ENCODE assay signal across 1 cellular context in the genomic region with DNA sequence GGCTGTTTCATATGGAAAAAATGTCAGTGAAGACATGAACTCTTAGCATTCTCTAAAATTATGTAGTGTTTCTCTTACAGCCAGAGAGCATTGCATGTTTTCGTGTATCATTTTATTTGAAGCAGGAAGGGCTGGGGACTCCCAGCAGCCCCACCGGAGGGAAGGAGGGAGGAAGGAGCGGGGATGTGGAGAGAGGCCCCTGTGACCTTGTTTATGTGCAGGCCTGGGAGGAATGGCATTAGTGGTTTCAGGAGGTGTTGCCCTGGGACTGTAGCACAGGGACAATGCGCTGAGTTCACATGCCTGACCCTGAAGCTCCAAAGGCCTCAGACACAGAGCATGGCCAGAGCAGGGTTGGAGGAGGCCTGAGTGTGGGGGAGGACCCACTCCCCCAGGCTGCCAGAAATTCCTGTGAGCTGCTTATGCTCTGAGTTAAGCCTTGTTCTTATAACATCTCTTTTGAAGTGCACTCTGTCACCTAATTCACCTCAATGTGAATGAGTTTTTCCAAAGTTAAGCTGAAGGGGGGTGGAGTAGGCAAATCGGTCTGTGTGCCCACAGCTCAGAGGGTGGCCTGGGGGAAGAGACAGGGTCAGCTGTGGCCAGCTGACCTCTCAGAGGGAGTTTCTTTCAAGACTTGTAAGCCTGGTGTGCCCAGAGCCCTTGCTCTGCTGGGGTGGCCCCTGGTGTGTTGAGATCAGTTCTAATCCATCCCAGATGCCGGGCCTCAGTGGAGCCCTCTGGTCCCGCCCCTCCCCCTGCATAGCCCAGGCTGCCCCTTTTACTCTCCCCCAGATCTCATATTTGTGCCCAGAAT.
TF ChIP-seq lines count a peak whose summit lies in the region.

No MANE protein-coding gene starts in this region.

TF ChIP-seq in HepG2, 621 proteins besides CTCF, POLR2A, EP300 and RAD21 (continued from another document and continues in another):
- TF ChIP-seq, protein P1, sequence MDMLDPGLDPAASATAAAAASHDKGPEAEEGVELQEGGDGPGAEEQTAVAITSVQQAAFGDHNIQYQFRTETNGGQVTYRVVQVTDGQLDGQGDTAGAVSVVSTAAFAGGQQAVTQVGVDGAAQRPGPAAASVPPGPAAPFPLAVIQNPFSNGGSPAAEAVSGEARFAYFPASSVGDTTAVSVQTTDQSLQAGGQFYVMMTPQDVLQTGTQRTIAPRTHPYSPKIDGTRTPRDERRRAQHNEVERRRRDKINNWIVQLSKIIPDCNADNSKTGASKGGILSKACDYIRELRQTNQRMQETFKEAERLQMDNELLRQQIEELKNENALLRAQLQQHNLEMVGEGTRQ (IDR thresholded peaks at IDR 0.05; ENCODE audit: low read depth, low read length) = no peak
- TF ChIP-seq, protein P1 (CRISPR knock-in tag; IDR thresholded peaks at IDR 0.05; ENCODE audit: borderline replicate concordance) = no peak
- TF ChIP-seq FOXA3 (CRISPR knock-in tag; IDR thresholded peaks at IDR 0.05) (peak; percentile 71), FLYWCH1 (CRISPR knock-in tag; IDR thresholded peaks at IDR 0.05) (no peak), HHEX (CRISPR knock-in tag; IDR thresholded peaks at IDR 0.05) (no peak), ZNF883 (CRISPR knock-in tag; IDR thresholded peaks at IDR 0.05; ENCODE audit: not compliant biosample characterization) (no peak), ZNF232 (CRISPR knock-in tag; IDR thresholded peaks at IDR 0.05; ENCODE audit: borderline replicate concordance) (no peak), ZNF264 (CRISPR knock-in tag; IDR thresholded peaks at IDR 0.05) (no peak), ISX (CRISPR knock-in tag; conservative IDR thresholded peaks at IDR 0.05) (no peak), HNF4G (IDR thresholded peaks at IDR 0.05; ENCODE audit: borderline replicate concordance, low read depth, low read length) (0 out of 2 replicates have a peak, but pooled peaks have one; percentile 39), HNF4G (CRISPR knock-in tag; IDR thresholded peaks at IDR 0.05; ENCODE audit: borderline replicate concordance, low read depth) (peak; percentile 33; the same call in 1 of the 2 replicates), AHR (CRISPR knock-in tag; IDR thresholded peaks at IDR 0.05) (no peak), ADNP (CRISPR knock-in tag; IDR thresholded peaks at IDR 0.05) (no peak), ZKSCAN1 (IDR thresholded peaks at IDR 0.05; ENCODE audit: low read length) (no peak), DNMT3B (CRISPR knock-in tag; conservative IDR thresholded peaks at IDR 0.05) (no peak), NR3C1 (CRISPR knock-in tag; IDR thresholded peaks at IDR 0.05) (no peak), NFRKB (IDR thresholded peaks at IDR 0.05) (no peak), BHLHE40 (IDR thresholded peaks at IDR 0.05; ENCODE audit: low read length) (no peak), CHCHD3 (CRISPR knock-in tag; IDR thresholded peaks at IDR 0.05) (no peak), HOXA9 (CRISPR knock-in tag; IDR thresholded peaks at IDR 0.05; ENCODE audit: borderline replicate concordance) (no peak), ZNF101 (CRISPR knock-in tag; IDR thresholded peaks at IDR 0.05; ENCODE audit: borderline replicate concordance, low read depth) (no peak), NFE2L2 (IDR thresholded peaks at IDR 0.05; ENCODE audit: low read length) (no peak), NCOA2 (CRISPR knock-in tag; IDR thresholded peaks at IDR 0.05) (peak; percentile 47), TCF7 (IDR thresholded peaks at IDR 0.05; ENCODE audit: low read depth) (no peak), ZSCAN21 (CRISPR knock-in tag; IDR thresholded peaks at IDR 0.05; ENCODE audit: borderline replicate concordance) (no peak; the same call in 1 of the 2 replicates), PAF1 (CRISPR knock-in tag; IDR thresholded peaks at IDR 0.05) (no peak), CENPT (CRISPR knock-in tag; IDR thresholded peaks at IDR 0.05; ENCODE audit: low read depth) (no peak), HNRNPK (IDR thresholded peaks at IDR 0.05; ENCODE audit: low read depth, low read length, poor library complexity, severe bottlenecking) (no peak), RBM22 (optimal IDR thresholded peaks at IDR 0.05; ENCODE audit: low read length) (no peak), ZNF160 (CRISPR knock-in tag; IDR thresholded peaks at IDR 0.05) (no peak), EEA1 (CRISPR knock-in tag; IDR thresholded peaks at IDR 0.05; ENCODE audit: borderline replicate concordance) (no peak), SSRP1 (CRISPR knock-in tag; IDR thresholded peaks at IDR 0.05) (no peak), SNAI1 (CRISPR knock-in tag; IDR thresholded peaks at IDR 0.05; ENCODE audit: borderline replicate concordance) (no peak), ONECUT2 (CRISPR knock-in tag; IDR thresholded peaks at IDR 0.05) (no peak), ZNF598 (CRISPR knock-in tag; IDR thresholded peaks at IDR 0.05; ENCODE audit: borderline replicate concordance) (0 out of 2 replicates have a peak, but pooled peaks have one; percentile 18), FOSL2 (CRISPR knock-in tag; IDR thresholded peaks at IDR 0.05) (peak; percentile 43; the same call in 1 of the 2 replicates), HNRNPH1 (optimal IDR thresholded peaks at IDR 0.05; ENCODE audit: low read depth, low read length) (no peak), ELF3 (CRISPR knock-in tag; IDR thresholded peaks at IDR 0.05) (peak; percentile 40; the same call in 1 of the 2 replicates), ZNF121 (CRISPR knock-in tag; IDR thresholded peaks at IDR 0.05) (no peak), SALL2 (CRISPR knock-in tag; IDR thresholded peaks at IDR 0.05) (no peak), NFKBIZ (CRISPR knock-in tag; IDR thresholded peaks at IDR 0.05) (no peak), CAMTA2 (CRISPR knock-in tag; IDR thresholded peaks at IDR 0.05; ENCODE audit: borderline replicate concordance) (no peak), MAFK (conservative IDR thresholded peaks at IDR 0.05 in 1 of 2, IDR thresholded peaks at IDR 0.05 in 1 of 2; ENCODE audit: low read length in 2 of 2) (no peak), SYNCRIP (IDR thresholded peaks at IDR 0.05; ENCODE audit: insufficient read depth, low read depth, low read length) (no peak), ELF1 (CRISPR knock-in tag; IDR thresholded peaks at IDR 0.05) (no peak), ZNF34 (CRISPR knock-in tag; IDR thresholded peaks at IDR 0.05; ENCODE audit: borderline replicate concordance) (no peak), EED (CRISPR knock-in tag; IDR thresholded peaks at IDR 0.05) (no peak), ZNF484 (CRISPR knock-in tag; IDR thresholded peaks at IDR 0.05; ENCODE audit: borderline replicate concordance, low read depth) (no peak), ZNF468 (CRISPR knock-in tag; IDR thresholded peaks at IDR 0.05) (0 out of 2 replicates have a peak, but pooled peaks have one; percentile 56), ZSCAN30 (CRISPR knock-in tag; IDR thresholded peaks at IDR 0.05) (no peak), NFKB2 (CRISPR knock-in tag; IDR thresholded peaks at IDR 0.05; ENCODE audit: borderline replicate concordance) (no peak; the same call in 1 of the 2 replicates), ZC3H13 (CRISPR knock-in tag; IDR thresholded peaks at IDR 0.05) (no peak), SAP130 (CRISPR knock-in tag; IDR thresholded peaks at IDR 0.05; ENCODE audit: low read depth) (peak; percentile 90), IRX3 (CRISPR knock-in tag; IDR thresholded peaks at IDR 0.05; ENCODE audit: borderline replicate concordance, low read depth) (no peak)
- TF ChIP-seq, protein P2, sequence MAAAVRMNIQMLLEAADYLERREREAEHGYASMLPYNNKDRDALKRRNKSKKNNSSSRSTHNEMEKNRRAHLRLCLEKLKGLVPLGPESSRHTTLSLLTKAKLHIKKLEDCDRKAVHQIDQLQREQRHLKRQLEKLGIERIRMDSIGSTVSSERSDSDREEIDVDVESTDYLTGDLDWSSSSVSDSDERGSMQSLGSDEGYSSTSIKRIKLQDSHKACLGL (CRISPR knock-in tag; IDR thresholded peaks at IDR 0.05) = no peak
- TF ChIP-seq, protein P3, sequence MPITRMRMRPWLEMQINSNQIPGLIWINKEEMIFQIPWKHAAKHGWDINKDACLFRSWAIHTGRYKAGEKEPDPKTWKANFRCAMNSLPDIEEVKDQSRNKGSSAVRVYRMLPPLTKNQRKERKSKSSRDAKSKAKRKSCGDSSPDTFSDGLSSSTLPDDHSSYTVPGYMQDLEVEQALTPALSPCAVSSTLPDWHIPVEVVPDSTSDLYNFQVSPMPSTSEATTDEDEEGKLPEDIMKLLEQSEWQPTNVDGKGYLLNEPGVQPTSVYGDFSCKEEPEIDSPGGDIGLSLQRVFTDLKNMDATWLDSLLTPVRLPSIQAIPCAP (CRISPR knock-in tag; IDR thresholded peaks at IDR 0.05; ENCODE audit: low read depth) = no peak
- TF ChIP-seq, protein P4, sequence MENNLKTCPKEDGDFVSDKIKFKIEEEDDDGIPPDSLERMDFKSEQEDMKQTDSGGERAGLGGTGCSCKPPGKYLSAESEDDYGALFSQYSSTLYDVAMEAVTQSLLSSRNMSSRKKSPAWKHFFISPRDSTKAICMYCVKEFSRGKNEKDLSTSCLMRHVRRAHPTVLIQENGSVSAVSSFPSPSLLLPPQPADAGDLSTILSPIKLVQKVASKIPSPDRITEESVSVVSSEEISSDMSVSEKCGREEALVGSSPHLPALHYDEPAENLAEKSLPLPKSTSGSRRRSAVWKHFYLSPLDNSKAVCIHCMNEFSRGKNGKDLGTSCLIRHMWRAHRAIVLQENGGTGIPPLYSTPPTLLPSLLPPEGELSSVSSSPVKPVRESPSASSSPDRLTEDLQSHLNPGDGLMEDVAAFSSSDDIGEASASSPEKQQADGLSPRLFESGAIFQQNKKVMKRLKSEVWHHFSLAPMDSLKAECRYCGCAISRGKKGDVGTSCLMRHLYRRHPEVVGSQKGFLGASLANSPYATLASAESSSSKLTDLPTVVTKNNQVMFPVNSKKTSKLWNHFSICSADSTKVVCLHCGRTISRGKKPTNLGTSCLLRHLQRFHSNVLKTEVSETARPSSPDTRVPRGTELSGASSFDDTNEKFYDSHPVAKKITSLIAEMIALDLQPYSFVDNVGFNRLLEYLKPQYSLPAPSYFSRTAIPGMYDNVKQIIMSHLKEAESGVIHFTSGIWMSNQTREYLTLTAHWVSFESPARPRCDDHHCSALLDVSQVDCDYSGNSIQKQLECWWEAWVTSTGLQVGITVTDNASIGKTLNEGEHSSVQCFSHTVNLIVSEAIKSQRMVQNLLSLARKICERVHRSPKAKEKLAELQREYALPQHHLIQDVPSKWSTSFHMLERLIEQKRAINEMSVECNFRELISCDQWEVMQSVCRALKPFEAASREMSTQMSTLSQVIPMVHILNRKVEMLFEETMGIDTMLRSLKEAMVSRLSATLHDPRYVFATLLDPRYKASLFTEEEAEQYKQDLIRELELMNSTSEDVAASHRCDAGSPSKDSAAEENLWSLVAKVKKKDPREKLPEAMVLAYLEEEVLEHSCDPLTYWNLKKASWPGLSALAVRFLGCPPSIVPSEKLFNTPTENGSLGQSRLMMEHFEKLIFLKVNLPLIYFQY (CRISPR knock-in tag; IDR thresholded peaks at IDR 0.05; ENCODE audit: borderline replicate concordance) = no peak
- TF ChIP-seq, protein P5, sequence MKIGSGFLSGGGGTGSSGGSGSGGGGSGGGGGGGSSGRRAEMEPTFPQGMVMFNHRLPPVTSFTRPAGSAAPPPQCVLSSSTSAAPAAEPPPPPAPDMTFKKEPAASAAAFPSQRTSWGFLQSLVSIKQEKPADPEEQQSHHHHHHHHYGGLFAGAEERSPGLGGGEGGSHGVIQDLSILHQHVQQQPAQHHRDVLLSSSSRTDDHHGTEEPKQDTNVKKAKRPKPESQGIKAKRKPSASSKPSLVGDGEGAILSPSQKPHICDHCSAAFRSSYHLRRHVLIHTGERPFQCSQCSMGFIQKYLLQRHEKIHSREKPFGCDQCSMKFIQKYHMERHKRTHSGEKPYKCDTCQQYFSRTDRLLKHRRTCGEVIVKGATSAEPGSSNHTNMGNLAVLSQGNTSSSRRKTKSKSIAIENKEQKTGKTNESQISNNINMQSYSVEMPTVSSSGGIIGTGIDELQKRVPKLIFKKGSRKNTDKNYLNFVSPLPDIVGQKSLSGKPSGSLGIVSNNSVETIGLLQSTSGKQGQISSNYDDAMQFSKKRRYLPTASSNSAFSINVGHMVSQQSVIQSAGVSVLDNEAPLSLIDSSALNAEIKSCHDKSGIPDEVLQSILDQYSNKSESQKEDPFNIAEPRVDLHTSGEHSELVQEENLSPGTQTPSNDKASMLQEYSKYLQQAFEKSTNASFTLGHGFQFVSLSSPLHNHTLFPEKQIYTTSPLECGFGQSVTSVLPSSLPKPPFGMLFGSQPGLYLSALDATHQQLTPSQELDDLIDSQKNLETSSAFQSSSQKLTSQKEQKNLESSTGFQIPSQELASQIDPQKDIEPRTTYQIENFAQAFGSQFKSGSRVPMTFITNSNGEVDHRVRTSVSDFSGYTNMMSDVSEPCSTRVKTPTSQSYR (CRISPR knock-in tag; IDR thresholded peaks at IDR 0.05; ENCODE audit: borderline replicate concordance) = peak; percentile 76; the same call in 1 of the 2 replicates
- TF ChIP-seq, protein P6, sequence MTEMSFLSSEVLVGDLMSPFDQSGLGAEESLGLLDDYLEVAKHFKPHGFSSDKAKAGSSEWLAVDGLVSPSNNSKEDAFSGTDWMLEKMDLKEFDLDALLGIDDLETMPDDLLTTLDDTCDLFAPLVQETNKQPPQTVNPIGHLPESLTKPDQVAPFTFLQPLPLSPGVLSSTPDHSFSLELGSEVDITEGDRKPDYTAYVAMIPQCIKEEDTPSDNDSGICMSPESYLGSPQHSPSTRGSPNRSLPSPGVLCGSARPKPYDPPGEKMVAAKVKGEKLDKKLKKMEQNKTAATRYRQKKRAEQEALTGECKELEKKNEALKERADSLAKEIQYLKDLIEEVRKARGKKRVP (CRISPR knock-in tag; IDR thresholded peaks at IDR 0.05) = no peak
- TF ChIP-seq, protein P7, sequence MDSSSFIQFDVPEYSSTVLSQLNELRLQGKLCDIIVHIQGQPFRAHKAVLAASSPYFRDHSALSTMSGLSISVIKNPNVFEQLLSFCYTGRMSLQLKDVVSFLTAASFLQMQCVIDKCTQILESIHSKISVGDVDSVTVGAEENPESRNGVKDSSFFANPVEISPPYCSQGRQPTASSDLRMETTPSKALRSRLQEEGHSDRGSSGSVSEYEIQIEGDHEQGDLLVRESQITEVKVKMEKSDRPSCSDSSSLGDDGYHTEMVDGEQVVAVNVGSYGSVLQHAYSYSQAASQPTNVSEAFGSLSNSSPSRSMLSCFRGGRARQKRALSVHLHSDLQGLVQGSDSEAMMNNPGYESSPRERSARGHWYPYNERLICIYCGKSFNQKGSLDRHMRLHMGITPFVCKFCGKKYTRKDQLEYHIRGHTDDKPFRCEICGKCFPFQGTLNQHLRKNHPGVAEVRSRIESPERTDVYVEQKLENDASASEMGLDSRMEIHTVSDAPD (CRISPR knock-in tag; IDR thresholded peaks at IDR 0.05) = no peak
- TF ChIP-seq, protein P8, sequence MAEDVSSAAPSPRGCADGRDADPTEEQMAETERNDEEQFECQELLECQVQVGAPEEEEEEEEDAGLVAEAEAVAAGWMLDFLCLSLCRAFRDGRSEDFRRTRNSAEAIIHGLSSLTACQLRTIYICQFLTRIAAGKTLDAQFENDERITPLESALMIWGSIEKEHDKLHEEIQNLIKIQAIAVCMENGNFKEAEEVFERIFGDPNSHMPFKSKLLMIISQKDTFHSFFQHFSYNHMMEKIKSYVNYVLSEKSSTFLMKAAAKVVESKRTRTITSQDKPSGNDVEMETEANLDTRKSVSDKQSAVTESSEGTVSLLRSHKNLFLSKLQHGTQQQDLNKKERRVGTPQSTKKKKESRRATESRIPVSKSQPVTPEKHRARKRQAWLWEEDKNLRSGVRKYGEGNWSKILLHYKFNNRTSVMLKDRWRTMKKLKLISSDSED (CRISPR knock-in tag; IDR thresholded peaks at IDR 0.05) = no peak
